ENCODE assay signal across 9 cellular contexts in the genomic region with DNA sequence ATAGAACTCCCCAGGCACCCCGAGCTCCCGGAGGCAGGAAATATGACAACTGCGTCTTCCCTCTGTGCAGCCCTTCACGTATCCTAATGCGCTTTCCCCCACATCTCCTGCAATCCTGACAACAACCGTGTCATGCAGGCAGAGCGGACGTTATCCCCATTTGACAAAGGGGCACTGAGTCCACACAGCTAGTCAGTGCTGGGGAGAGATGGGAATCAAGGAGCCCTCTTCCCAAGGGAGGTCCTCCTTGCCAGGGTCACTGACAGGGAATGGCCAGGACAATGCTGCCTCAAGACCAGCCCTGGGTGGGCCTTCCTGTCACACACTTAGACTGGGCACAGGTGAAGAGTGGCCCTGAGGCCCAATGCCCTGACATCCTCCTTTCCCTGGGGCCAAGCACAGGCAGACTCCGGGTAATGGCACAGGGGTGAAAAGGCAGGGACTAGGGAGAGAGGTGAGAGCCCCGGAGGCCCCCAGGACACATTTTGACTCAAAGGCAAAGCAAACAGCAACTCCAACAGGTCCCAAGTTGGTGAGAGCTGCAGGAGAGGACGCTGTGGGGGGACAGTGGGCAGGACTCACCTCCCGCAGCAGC. TPM values are rescaled to one million over a fixed set of nuclear protein-coding genes. Genes with fewer than 3 reads are reported as not detected.
DNase-seq lines count a peak whose midpoint lies in the region; ATAC-seq and TF ChIP-seq lines count a peak whose summit lies in the region.
"Had no signal": no experiment of that assay in that cellular context is flagged by ENCODE, and none has a peak within 500 bp of the region (broad histone marks: within the 10 kb centered on the region; RNA-seq: fewer than 3 reads in every experiment).

No MANE protein-coding gene starts in this region.

- H3K27ac ChIP-seq in left ventricle myocardium inferior (replicated peaks) = peak overlapping the region; percentile 73
- peak overlapping the region in 1 of 2 donors; percentile 80 for H3K27ac ChIP-seq in uterus
- H3K27ac ChIP-seq: cardiac muscle cell had no signal

- no peaks in the 10 kb centered on the region for H3K36me3 ChIP-seq in left ventricle myocardium inferior
- no peaks in the 10 kb centered on the region for H3K36me3 ChIP-seq in uterus
- H3K36me3 ChIP-seq: cardiac muscle cell had no signal

- DNase-seq in left ventricle myocardium inferior (no peak), Right ventricle myocardium superior (no peak), MCF 10A (ENCODE audit: unreplicated experiment) (no peak), uterus (no peak), EL (no peak), islet precursor cell (no peak)
- no peak for DNase-seq in natural killer cell treated with Interleukin-12 subunit alpha and Interleukin-12 subunit beta and Interleukin-15 and Interleukin-18, amount 100 ng/mL, for 72 hours (ENCODE audit: low spot score)

- intact Hi-C loops in left ventricle myocardium inferior (cut with micrococcal nuclease) = no loop called here
- intact Hi-C loops in Right ventricle myocardium superior (cut with DNase I) = no loop called here
- intact Hi-C loops in MCF 10A (cut with micrococcal nuclease) = no loop called here
- intact Hi-C loops in uterus (cut with DNase I; ENCODE audit: low total_unique reads) = no loop called here

- H3K4me3 ChIP-seq in left ventricle myocardium inferior = peak overlapping the region; percentile 76
- peak overlapping the region; percentile 65 to 86 for H3K4me3 ChIP-seq in uterus
- H3K4me3 ChIP-seq: cardiac muscle cell had no signal

- CTCF ChIA-PET in MCF 10A (lab: Yijun Ruan, JAX) = no interaction called here

- H3K27me3 ChIP-seq in left ventricle myocardium inferior (ENCODE audit: low read depth) (peaks cover 25% of the 10 kb centered on the region), uterus (no peaks in the 10 kb centered on the region)

- no peaks in the 10 kb centered on the region for H3K9me3 ChIP-seq in left ventricle myocardium inferior (replicated peaks)
- no peaks in the 10 kb centered on the region for H3K9me3 ChIP-seq in uterus

- peak overlapping the region; percentile 42 for H3K4me3 Mint-ChIP-seq in MCF 10A (ENCODE audit: unreplicated experiment)
- H3K4me3 Mint-ChIP-seq in natural killer cell treated with Interleukin-12 subunit alpha and Interleukin-12 subunit beta and Interleukin-15 and Interleukin-18, amount 100 ng/mL, for 72 hours = peak overlapping the region; percentile 62

- peaks cover 17% of the 10 kb centered on the region for H3K4me1 Mint-ChIP-seq in MCF 10A (ENCODE audit: insufficient read depth, unreplicated experiment)
- peaks cover 27 to 29% of the 10 kb centered on the region in 2 donors for H3K4me1 Mint-ChIP-seq in natural killer cell treated with Interleukin-12 subunit alpha and Interleukin-12 subunit beta and Interleukin-15 and Interleukin-18, amount 100 ng/mL, for 72 hours (ENCODE audit: low read depth in 2 of 2)

- no peaks in the 10 kb centered on the region for H3K9me3 Mint-ChIP-seq in MCF 10A (ENCODE audit: unreplicated experiment)
- no peaks in the 10 kb centered on the region for H3K9me3 Mint-ChIP-seq in natural killer cell treated with Interleukin-12 subunit alpha and Interleukin-12 subunit beta and Interleukin-15 and Interleukin-18, amount 100 ng/mL, for 72 hours

- ATAC-seq in Right ventricle myocardium superior (ENCODE audit: poor library complexity) = no peak
- ATAC-seq in natural killer cell treated with Interleukin-12 subunit alpha and Interleukin-12 subunit beta and Interleukin-15 and Interleukin-18, amount 100 ng/mL, for 72 hours = no peak
- ATAC-seq in HG03571 (IDR thresholded peaks at IDR 0.05; ENCODE audit: unreplicated experiment) = no peak

- H3K27me3 Mint-ChIP-seq in MCF 10A (ENCODE audit: insufficient read depth, unreplicated experiment) = no peaks in the 10 kb centered on the region
- peaks cover 0 to 7% of the 10 kb centered on the region in 2 donors for H3K27me3 Mint-ChIP-seq in natural killer cell treated with Interleukin-12 subunit alpha and Interleukin-12 subunit beta and Interleukin-15 and Interleukin-18, amount 100 ng/mL, for 72 hours

- no peak for TF ChIP-seq POLR2A in uterus (IDR thresholded peaks at IDR 0.05)

- peaks cover 20% of the 10 kb centered on the region for H3K36me3 Mint-ChIP-seq in MCF 10A (ENCODE audit: insufficient read depth, unreplicated experiment)
- H3K36me3 Mint-ChIP-seq in natural killer cell treated with Interleukin-12 subunit alpha and Interleukin-12 subunit beta and Interleukin-15 and Interleukin-18, amount 100 ng/mL, for 72 hours = no peaks in the 10 kb centered on the region

- TF ChIP-seq CTCF in left ventricle myocardium inferior (IDR thresholded peaks at IDR 0.05; ENCODE audit: borderline replicate concordance) = no peak
- no peak for TF ChIP-seq CTCF in MCF 10A (IDR thresholded peaks at IDR 0.05; ENCODE audit: unreplicated experiment)
- TF ChIP-seq CTCF in uterus (IDR thresholded peaks at IDR 0.05) = no peak

- peaks cover 39% of the 10 kb centered on the region for H3K4me1 ChIP-seq in left ventricle myocardium inferior
- peaks cover 0 to 11% of the 10 kb centered on the region in 2 donors for H3K4me1 ChIP-seq in uterus

- POLR2A ChIA-PET in MCF 10A (lab: Yijun Ruan, JAX) = interaction anchor here (2.2 kb wide), 1 partner anchor 55 kb away, joined by 5 read pairs; no protein-coding TSS in a partner anchor

- H3K27ac Mint-ChIP-seq in MCF 10A (ENCODE audit: low read depth, unreplicated experiment) = no peak overlapping the region
- H3K27ac Mint-ChIP-seq in natural killer cell treated with Interleukin-12 subunit alpha and Interleukin-12 subunit beta and Interleukin-15 and Interleukin-18, amount 100 ng/mL, for 72 hours = peak overlapping the region in 1 of 2 donors; percentile 54

- no TSS peak for BruUV-seq in MCF 10A (replicated peaks; lab: Mats Ljungman, UMichigan)

RNA-seq across cellular contexts. Expression of gene ADCY3, which starts 2.2 kb away (rescaled TPM):
- total RNA-seq in left ventricle myocardium inferior (12.8 TPM), Right ventricle myocardium superior (19.8 TPM), MCF 10A (2022) (50.3 and 62.9 TPM in 2 replicates), uterus (100 to 1,000 TPM in 1 of 4 donors, 10 to 100 TPM in 3; 37.9 to 104 (median 51.7) TPM)
- 10 to 100 TPM; 23.3 to 71.9 TPM for total RNA-seq in natural killer cell treated with Interleukin-12 subunit alpha and Interleukin-12 subunit beta and Interleukin-15 and Interleukin-18, amount 100 ng/mL, for 72 hours

RNA-seq across cellular contexts. Expression of gene DNAJC27, which starts 53.9 kb away (rescaled TPM):
- total RNA-seq in left ventricle myocardium inferior = 10.1 TPM
- total RNA-seq in Right ventricle myocardium superior = 8.5 TPM
- total RNA-seq in MCF 10A (2022) = 5.8 and 7.1 TPM in 2 replicates
- total RNA-seq in natural killer cell treated with Interleukin-12 subunit alpha and Interleukin-12 subunit beta and Interleukin-15 and Interleukin-18, amount 100 ng/mL, for 72 hours = 1 to 10 TPM; 4.9 to 7.4 TPM
- 10 to 100 TPM in 1 of 4 donors, 1 to 10 TPM in 3; 3.1 to 15.3 (median 7.8) TPM for total RNA-seq in uterus
